ENCODE assay signal across 11 cellular contexts in the genomic region with DNA sequence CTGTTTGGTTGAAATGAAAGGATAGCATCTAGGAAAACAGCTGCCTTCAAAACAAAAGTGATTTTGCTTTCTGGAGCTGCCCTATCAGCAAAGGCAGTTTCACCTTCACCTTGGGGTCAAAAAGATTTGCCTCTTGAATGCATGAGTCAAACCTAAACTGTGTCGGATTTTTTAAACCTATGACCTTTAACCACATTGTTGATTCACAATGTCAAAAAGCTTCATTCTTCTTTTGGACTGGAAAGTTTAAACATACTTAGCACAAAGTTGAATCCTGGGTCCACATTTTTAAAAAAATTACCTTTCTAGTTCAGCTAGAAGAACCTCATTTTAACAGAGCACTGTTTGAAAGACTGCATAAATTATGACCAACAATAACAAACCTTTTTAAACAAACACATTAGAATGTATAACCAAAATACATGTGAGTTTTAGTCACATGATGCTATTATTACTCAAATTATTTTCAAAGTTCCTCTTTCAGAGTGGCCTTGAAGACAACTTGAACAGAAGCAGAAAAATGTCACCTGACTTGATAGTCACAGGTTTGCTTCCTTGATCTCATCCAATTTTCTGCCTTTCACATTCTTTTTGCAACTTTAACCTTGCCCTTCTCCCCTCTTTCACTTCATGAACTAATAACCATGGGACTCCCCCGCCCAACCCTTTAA.
DNase-seq lines count a peak whose midpoint lies in the region; ATAC-seq and TF ChIP-seq lines count a peak whose summit lies in the region.
"Had no signal": no experiment of that assay in that cellular context is flagged by ENCODE, and none has a peak within 500 bp of the region (broad histone marks: within the 10 kb centered on the region; RNA-seq: fewer than 3 reads in every experiment).

No MANE protein-coding gene starts in this region.

- POLR2A ChIA-PET in naive thymus-derived CD8-positive, alpha-beta T cell (lab: Charles Lee): no interaction called here

- peaks cover 0 to 40% (median 3%) of the 10 kb centered on the region in 4 donors for H3K4me1 Mint-ChIP-seq in naive thymus-derived CD8-positive, alpha-beta T cell

- H3K36me3 Mint-ChIP-seq in naive thymus-derived CD8-positive, alpha-beta T cell: no peaks in the 10 kb centered on the region
- H3K36me3 Mint-ChIP-seq: activated naive CD4-positive, alpha-beta T cell treated with anti-CD3 and anti-CD28 coated beads, Interleukin-2, amount 10 ng/mL, durations not matched to agents 7 days and 5 days had no signal

- peaks cover 0 to 9% (median 0%) of the 10 kb centered on the region in 5 donors for H3K27me3 Mint-ChIP-seq in naive thymus-derived CD8-positive, alpha-beta T cell

- H3K4me3 ChIP-seq in GM12865 (ENCODE audit: low read depth, low read length): peak overlapping the region; percentile 52
- H3K4me3 ChIP-seq: heart right ventricle had no signal

- ATAC-seq in GM19438 (IDR thresholded peaks at IDR 0.05; ENCODE audit: low read depth, unreplicated experiment): peak; percentile 65
- peak; percentile 49 for ATAC-seq in HG03097 (IDR thresholded peaks at IDR 0.05; ENCODE audit: low FRiP score, unreplicated experiment)
- ATAC-seq in naive thymus-derived CD8-positive, alpha-beta T cell: no peak

- peak overlapping the region in 1 of 10 donors; percentile 78 for H3K27ac Mint-ChIP-seq in naive thymus-derived CD8-positive, alpha-beta T cell
- H3K27ac Mint-ChIP-seq: activated naive CD4-positive, alpha-beta T cell treated with anti-CD3 and anti-CD28 coated beads, Interleukin-2, amount 10 ng/mL, durations not matched to agents 7 days and 5 days had no signal

- DNase-seq in GM12865 (ENCODE audit: low read depth): peak; percentile 95
- peak; percentile 92 for DNase-seq in amniotic epithelial cell (ENCODE audit: low read depth)
- DNase-seq in activated naive CD4-positive, alpha-beta T cell (lab: John Stamatoyannopoulos, UW): no peak
- no peak for DNase-seq in NCI-H510A (lab: John Stamatoyannopoulos, UW)
- DNase-seq in naive thymus-derived CD8-positive, alpha-beta T cell: no peak
- no peak for DNase-seq in activated CD8-positive, alpha-beta memory T cell treated with anti-CD3 and anti-CD28 coated beads, Interleukin-2, amount 50 U/mL, for 48 hours
- DNase-seq: activated naive CD4-positive, alpha-beta T cell treated with anti-CD3 and anti-CD28 coated beads, Interleukin-2, amount 10 ng/mL, durations not matched to agents 7 days and 5 days; heart right ventricle; NK-92 treated with Interleukin-12 subunit alpha and Interleukin-12 subunit beta, amount 100 ng/mL, for 24 hours had no signal

- no peak for TF ChIP-seq CTCF in GM12865 (IDR thresholded peaks at IDR 0.05; ENCODE audit: insufficient read depth, low read depth, low read length, missing control alignments)

- H3K9me3 Mint-ChIP-seq in naive thymus-derived CD8-positive, alpha-beta T cell: peaks cover 0 to 8% (median 0%) of the 10 kb centered on the region in 9 donors
- H3K9me3 Mint-ChIP-seq: activated naive CD4-positive, alpha-beta T cell treated with anti-CD3 and anti-CD28 coated beads, Interleukin-2, amount 10 ng/mL, durations not matched to agents 7 days and 5 days had no signal

- H3K4me3 Mint-ChIP-seq in naive thymus-derived CD8-positive, alpha-beta T cell: no peak overlapping the region
- H3K4me3 Mint-ChIP-seq: activated naive CD4-positive, alpha-beta T cell treated with anti-CD3 and anti-CD28 coated beads, Interleukin-2, amount 10 ng/mL, durations not matched to agents 7 days and 5 days had no signal

Comparison
In these comparisons a context has a peak if more than half of its experiments do, and no peak if none do; other contexts are left out.
1. DNase-seq: peak in GM12865 (single experiment) and amniotic epithelial cell (single experiment); none in activated naive CD4-positive, alpha-beta T cell (0 of 4), NCI-H510A (single experiment), naive thymus-derived CD8-positive, alpha-beta T cell (0 of 10) and activated CD8-positive, alpha-beta memory T cell treated with anti-CD3 and anti-CD28 coated beads, Interleukin-2, amount 50 U/mL, for 48 hours (single experiment).
2. ATAC-seq: peak in GM19438 (single experiment) and HG03097 (single experiment); none in naive thymus-derived CD8-positive, alpha-beta T cell (0 of 2).